1 cellular context compared by ENCODE assay signal in the genomic region with DNA sequence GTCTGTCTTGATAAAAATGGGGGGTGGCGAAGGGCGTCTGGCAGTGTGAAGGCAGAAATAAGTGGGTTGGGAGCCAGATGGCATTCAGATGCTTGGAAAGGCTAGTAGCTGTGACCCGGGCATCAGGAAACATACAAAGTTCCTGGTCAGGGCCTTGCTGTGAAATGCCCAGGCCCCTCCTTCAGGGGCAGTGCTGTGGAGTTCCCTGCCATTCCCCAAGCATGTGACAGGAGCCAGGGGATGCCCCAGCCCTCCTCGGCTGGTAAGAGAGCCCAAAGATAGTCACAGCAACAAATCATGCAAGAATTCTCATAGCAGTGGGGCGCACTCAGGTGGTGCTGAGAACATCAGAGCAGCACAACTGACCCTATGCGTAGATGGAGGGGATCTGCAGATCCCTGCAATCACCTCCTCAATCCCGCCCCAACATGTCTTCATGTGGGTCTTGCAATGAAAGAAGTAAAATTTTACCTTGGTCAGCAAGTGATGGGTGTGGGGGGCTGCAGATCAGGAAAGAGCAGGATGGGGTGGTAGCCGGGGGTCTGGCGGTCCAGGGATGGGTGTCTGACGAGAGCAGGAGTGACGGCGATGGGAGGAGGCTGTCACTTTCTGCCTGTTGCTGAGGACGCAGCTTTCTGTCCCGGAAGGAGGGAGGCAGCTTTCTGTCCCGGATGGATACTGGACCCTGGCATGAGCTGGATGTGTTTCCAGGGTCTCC.
TF ChIP-seq lines count a peak whose summit lies in the region.

No MANE protein-coding gene starts in this region.

TF ChIP-seq in HepG2, 621 proteins besides CTCF, POLR2A, EP300 and RAD21:
- 0 out of 2 replicates have a peak, but pooled peaks have one; percentile 9 for TF ChIP-seq ZNF768 (CRISPR knock-in tag; IDR thresholded peaks at IDR 0.05)
- TF ChIP-seq, protein P1, sequence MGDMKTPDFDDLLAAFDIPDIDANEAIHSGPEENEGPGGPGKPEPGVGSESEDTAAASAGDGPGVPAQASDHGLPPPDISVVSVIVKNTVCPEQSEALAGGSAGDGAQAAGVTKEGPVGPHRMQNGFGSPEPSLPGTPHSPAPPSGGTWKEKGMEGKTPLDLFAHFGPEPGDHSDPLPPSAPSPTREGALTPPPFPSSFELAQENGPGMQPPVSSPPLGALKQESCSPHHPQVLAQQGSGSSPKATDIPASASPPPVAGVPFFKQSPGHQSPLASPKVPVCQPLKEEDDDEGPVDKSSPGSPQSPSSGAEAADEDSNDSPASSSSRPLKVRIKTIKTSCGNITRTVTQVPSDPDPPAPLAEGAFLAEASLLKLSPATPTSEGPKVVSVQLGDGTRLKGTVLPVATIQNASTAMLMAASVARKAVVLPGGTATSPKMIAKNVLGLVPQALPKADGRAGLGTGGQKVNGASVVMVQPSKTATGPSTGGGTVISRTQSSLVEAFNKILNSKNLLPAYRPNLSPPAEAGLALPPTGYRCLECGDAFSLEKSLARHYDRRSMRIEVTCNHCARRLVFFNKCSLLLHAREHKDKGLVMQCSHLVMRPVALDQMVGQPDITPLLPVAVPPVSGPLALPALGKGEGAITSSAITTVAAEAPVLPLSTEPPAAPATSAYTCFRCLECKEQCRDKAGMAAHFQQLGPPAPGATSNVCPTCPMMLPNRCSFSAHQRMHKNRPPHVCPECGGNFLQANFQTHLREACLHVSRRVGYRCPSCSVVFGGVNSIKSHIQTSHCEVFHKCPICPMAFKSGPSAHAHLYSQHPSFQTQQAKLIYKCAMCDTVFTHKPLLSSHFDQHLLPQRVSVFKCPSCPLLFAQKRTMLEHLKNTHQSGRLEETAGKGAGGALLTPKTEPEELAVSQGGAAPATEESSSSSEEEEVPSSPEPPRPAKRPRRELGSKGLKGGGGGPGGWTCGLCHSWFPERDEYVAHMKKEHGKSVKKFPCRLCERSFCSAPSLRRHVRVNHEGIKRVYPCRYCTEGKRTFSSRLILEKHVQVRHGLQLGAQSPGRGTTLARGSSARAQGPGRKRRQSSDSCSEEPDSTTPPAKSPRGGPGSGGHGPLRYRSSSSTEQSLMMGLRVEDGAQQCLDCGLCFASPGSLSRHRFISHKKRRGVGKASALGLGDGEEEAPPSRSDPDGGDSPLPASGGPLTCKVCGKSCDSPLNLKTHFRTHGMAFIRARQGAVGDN (CRISPR knock-in tag; IDR thresholded peaks at IDR 0.05): peak; percentile 23; the same call in 1 of the 2 replicates
- TF ChIP-seq NFKB2 (CRISPR knock-in tag; IDR thresholded peaks at IDR 0.05; ENCODE audit: borderline replicate concordance): 0 out of 2 replicates have a peak, but pooled peaks have one; percentile 23
- no peak for TF ChIP-seq NCOA1 (CRISPR knock-in tag; IDR thresholded peaks at IDR 0.05)
